12 cellular contexts compared by ENCODE assay signal in genomic region chr3:4772171-4772804, GRCh38.
DNase-seq lines count a peak whose midpoint lies in the region; ATAC-seq, FAIRE-seq and TF ChIP-seq lines count a peak whose summit lies in the region.
"Had no signal": no experiment of that assay in that cellular context is flagged by ENCODE, and none has a peak within 500 bp of the region (broad histone marks: within the 10 kb centered on the region; RNA-seq: fewer than 3 reads in every experiment).

No MANE protein-coding gene starts in this region.

- H3K4me1 Mint-ChIP-seq in brain: peaks cover 10% of the 10 kb centered on the region
- peaks cover 76% of the 10 kb centered on the region for H3K4me1 Mint-ChIP-seq in stimulated activated naive CD8-positive, alpha-beta T cell treated with anti-CD3 and anti-CD28 coated beads, Interleukin-15, amount 100 ng/mL, for 72 hours

- H3K27me3 Mint-ChIP-seq in brain: no peaks in the 10 kb centered on the region
- no peaks in the 10 kb centered on the region for H3K27me3 Mint-ChIP-seq in stimulated activated naive CD8-positive, alpha-beta T cell treated with anti-CD3 and anti-CD28 coated beads, Interleukin-15, amount 100 ng/mL, for 72 hours
- H3K27me3 Mint-ChIP-seq: activated CD4-positive, alpha-beta T cell treated with anti-CD3 and anti-CD28 coated beads for 36 hours had no signal

- H3K4me3 Mint-ChIP-seq in brain: no peak overlapping the region
- no peak overlapping the region for H3K4me3 Mint-ChIP-seq in stimulated activated naive CD8-positive, alpha-beta T cell treated with anti-CD3 and anti-CD28 coated beads, Interleukin-15, amount 100 ng/mL, for 72 hours
- H3K4me3 Mint-ChIP-seq: activated CD4-positive, alpha-beta T cell treated with anti-CD3 and anti-CD28 coated beads for 36 hours had no signal

- TF ChIP-seq CTCF in brain (conservative IDR thresholded peaks at IDR 0.05): no peak

- H3K9me3 Mint-ChIP-seq in brain: no peaks in the 10 kb centered on the region
- no peaks in the 10 kb centered on the region for H3K9me3 Mint-ChIP-seq in stimulated activated naive CD8-positive, alpha-beta T cell treated with anti-CD3 and anti-CD28 coated beads, Interleukin-15, amount 100 ng/mL, for 72 hours

- intact Hi-C loops in left colon (cut with DNase I, micrococcal nuclease): no loop called here

- peak overlapping the region in 3 of 5 experiments; percentile 20 to 61 (median 51) for H3K27ac Mint-ChIP-seq in brain
- peak overlapping the region; percentile 4 to 65 for H3K27ac Mint-ChIP-seq in stimulated activated naive CD8-positive, alpha-beta T cell treated with anti-CD3 and anti-CD28 coated beads, Interleukin-15, amount 100 ng/mL, for 72 hours
- H3K27ac Mint-ChIP-seq: activated CD4-positive, alpha-beta T cell treated with anti-CD3 and anti-CD28 coated beads for 36 hours had no signal

- DNase-seq in HTR-8/SVneo (ENCODE audit: insufficient read length, low spot score) (peak; percentile 15), left colon (peak; percentile 84 to 90)
- DNase-seq in stimulated activated naive CD8-positive, alpha-beta T cell treated with anti-CD3 and anti-CD28 coated beads, Interleukin-15, amount 100 ng/mL, for 72 hours: no peak
- DNase-seq: activated CD4-positive, alpha-beta T cell treated with anti-CD3 and anti-CD28 coated beads for 36 hours; foreskin melanocyte; NCI-H2227 treated with DMSO at 0.1 percent for 48 hours; stimulated activated CD4-positive, alpha-beta T cell treated with anti-CD3 and anti-CD28 coated beads, Interleukin-4, amount 100 ng/mL, for 1 hour had no signal

- H3K36me3 Mint-ChIP-seq in brain: no peaks in the 10 kb centered on the region

- ATAC-seq in left colon: peak; percentile 71
- no peak for ATAC-seq in stimulated activated naive CD8-positive, alpha-beta T cell treated with anti-CD3 and anti-CD28 coated beads, Interleukin-15, amount 100 ng/mL, for 72 hours
- ATAC-seq in HG02938 (IDR thresholded peaks at IDR 0.05; ENCODE audit: unreplicated experiment): no peak
- ATAC-seq in HG03095 (IDR thresholded peaks at IDR 0.05; ENCODE audit: unreplicated experiment): no peak
- no peak for ATAC-seq in HG02623 (IDR thresholded peaks at IDR 0.05; ENCODE audit: unreplicated experiment)
- no peak for ATAC-seq in HG02981 (IDR thresholded peaks at IDR 0.05; ENCODE audit: unreplicated experiment)
- ATAC-seq: activated CD4-positive, alpha-beta T cell treated with anti-CD3 and anti-CD28 coated beads for 36 hours had no signal

- no peak for FAIRE-seq in HTR-8/SVneo (lab: Jason Lieb, UNC)

Comparison
In these comparisons a context has a peak if more than half of its experiments do, and no peak if none do; other contexts are left out.
1. DNase-seq: peak in HTR-8/SVneo (single experiment) and left colon (2 of 2); none in stimulated activated naive CD8-positive, alpha-beta T cell treated with anti-CD3 and anti-CD28 coated beads, Interleukin-15, amount 100 ng/mL, for 72 hours (0 of 2).